7 cellular contexts compared by ENCODE assay signal in genomic region chr5:10233505-10233904, GRCh38. TPM values are rescaled to one million over a fixed set of nuclear protein-coding genes. Genes with fewer than 3 reads are reported as not detected.
A peak's percentile ranks its signal among the peaks of the same experiment; 100 is the strongest.
DNase-seq lines count a peak whose midpoint lies in the region; ATAC-seq and TF ChIP-seq lines count a peak whose summit lies in the region.

No MANE protein-coding gene starts in this region.

- no peaks in the 10 kb centered on the region; the same call in 1 of the 2 replicates for H3K36me3 ChIP-seq in H7 (replicated peaks; ENCODE audit: control insufficient read depth, insufficient read depth, low read length)
- H3K36me3 ChIP-seq in OCI-LY3 (replicated peaks; ENCODE audit: low read depth, low read length) = no peaks in the 10 kb centered on the region

- H3K27ac ChIP-seq in OCI-LY3 (ENCODE audit: low read length) = no peak overlapping the region

- H3K27ac Mint-ChIP-seq in stimulated activated naive CD8-positive, alpha-beta T cell treated with anti-CD3 and anti-CD28 coated beads, Interleukin-15, amount 100 ng/mL, for 72 hours = no peak overlapping the region

- H3K4me3 ChIP-seq in H7 (ENCODE audit: insufficient read depth, low read depth, low read length) (no peak overlapping the region), OCI-LY3 (ENCODE audit: low read length) (no peak overlapping the region), skeletal muscle cell (ENCODE audit: low read depth, low read length) (no peak overlapping the region)

- no peaks in the 10 kb centered on the region for H3K4me1 ChIP-seq in OCI-LY3 (ENCODE audit: low read length)

- H3K4me3 Mint-ChIP-seq in stimulated activated naive CD8-positive, alpha-beta T cell treated with anti-CD3 and anti-CD28 coated beads, Interleukin-15, amount 100 ng/mL, for 72 hours = no peak overlapping the region

- H4K20me1 ChIP-seq in OCI-LY3 (ENCODE audit: insufficient read depth, low read length) = no peaks in the 10 kb centered on the region

- no peak overlapping the region for H3K9ac ChIP-seq in OCI-LY3 (ENCODE audit: low read length)

- H3K79me2 ChIP-seq in OCI-LY3 (ENCODE audit: low read length) = no peaks in the 10 kb centered on the region

- H3K4me2 ChIP-seq in OCI-LY3 (ENCODE audit: low read length) = no peak overlapping the region

- peak; percentile 8; the same call in 1 of the 2 replicates for TF ChIP-seq CTCF in OCI-LY3 (IDR thresholded peaks at IDR 0.05; ENCODE audit: low read depth, low read length)

- H3K27me3 ChIP-seq in H7 (ENCODE audit: control insufficient read depth, insufficient read depth, low read length) = no peaks in the 10 kb centered on the region
- no peaks in the 10 kb centered on the region for H3K27me3 ChIP-seq in OCI-LY3 (ENCODE audit: low read depth, low read length)

- no peaks in the 10 kb centered on the region for H3K9me3 ChIP-seq in OCI-LY3 (ENCODE audit: insufficient read depth, low read length)

- no peaks in the 10 kb centered on the region for H3K9me3 Mint-ChIP-seq in stimulated activated naive CD8-positive, alpha-beta T cell treated with anti-CD3 and anti-CD28 coated beads, Interleukin-15, amount 100 ng/mL, for 72 hours

- DNase-seq in H7 (peak; percentile 56), fibroblast of gingiva (ENCODE audit: low read depth) (peak; percentile 94), skeletal muscle cell (ENCODE audit: low read depth) (peak; percentile 90), mesenteric fat pad (ENCODE audit: low spot score) (no peak), NCI-H2107 treated with DMSO at 0.1 percent for 48 hours (lab: John Stamatoyannopoulos, UW; ENCODE audit: unreplicated experiment) (no peak)
- DNase-seq in stimulated activated naive CD8-positive, alpha-beta T cell treated with anti-CD3 and anti-CD28 coated beads, Interleukin-15, amount 100 ng/mL, for 72 hours = no peak

- H2AFZ ChIP-seq in OCI-LY3 (ENCODE audit: low read depth, low read length) = no peak overlapping the region

- no peaks in the 10 kb centered on the region for H3K27me3 Mint-ChIP-seq in stimulated activated naive CD8-positive, alpha-beta T cell treated with anti-CD3 and anti-CD28 coated beads, Interleukin-15, amount 100 ng/mL, for 72 hours

- no peaks in the 10 kb centered on the region for H3K4me1 Mint-ChIP-seq in stimulated activated naive CD8-positive, alpha-beta T cell treated with anti-CD3 and anti-CD28 coated beads, Interleukin-15, amount 100 ng/mL, for 72 hours

- ATAC-seq in stimulated activated naive CD8-positive, alpha-beta T cell treated with anti-CD3 and anti-CD28 coated beads, Interleukin-15, amount 100 ng/mL, for 72 hours = no peak

RNA-seq across cellular contexts. Expression of gene ATPSCKMT, which starts 16.2 kb away (rescaled TPM):
- 11.9 and 14.5 TPM in 2 replicates for total RNA-seq in H7 (2014; rRNA removed; shearing (Covaris generic))
- total RNA-seq in mesenteric fat pad = 16.5 TPM

RNA-seq across cellular contexts. Expression of gene CCT5, which starts 16.6 kb away (rescaled TPM):
- total RNA-seq in H7 (2014; rRNA removed; shearing (Covaris generic)) = 994 and 1,018 TPM in 2 replicates
- 202 TPM for total RNA-seq in mesenteric fat pad

Comparison
In these comparisons a context has a peak if more than half of its experiments do, and no peak if none do; other contexts are left out.
1. DNase-seq: peak in H7 (single experiment), fibroblast of gingiva (single experiment) and skeletal muscle cell (single experiment); none in mesenteric fat pad (single experiment), stimulated activated naive CD8-positive, alpha-beta T cell treated with anti-CD3 and anti-CD28 coated beads, Interleukin-15, amount 100 ng/mL, for 72 hours (0 of 2) and NCI-H2107 treated with DMSO at 0.1 percent for 48 hours (single experiment).